ENCODE assay signal across 8 cellular contexts in genomic region chr17:39867084-39867890, GRCh38. TPM values are rescaled to one million over a fixed set of nuclear protein-coding genes. Genes with fewer than 3 reads are reported as not detected.
DNase-seq lines count a peak whose midpoint lies in the region; ATAC-seq and TF ChIP-seq lines count a peak whose summit lies in the region.

No MANE protein-coding gene starts in this region.

- 78 to 84% (median 83%) methylated on average over 21 of the region's 21 CpGs for WGBS in psoas muscle, 3 donors

- peaks cover 8% of the 10 kb centered on the region for H3K4me1 ChIP-seq in psoas muscle

- peak; percentile 43 for ATAC-seq in GM18861 (IDR thresholded peaks at IDR 0.05; ENCODE audit: unreplicated experiment)
- ATAC-seq in HG02981 (IDR thresholded peaks at IDR 0.05; ENCODE audit: unreplicated experiment), result peak; percentile 69
- no peak for ATAC-seq in psoas muscle

- H3K27me3 ChIP-seq in psoas muscle (ENCODE audit: insufficient read depth in 3 of 3, low read length in 2 of 3), result peaks cover 3 to 63% (median 22%) of the 10 kb centered on the region in 3 donors

- TF ChIP-seq CTCF in psoas muscle (IDR thresholded peaks at IDR 0.05), result no peak

- H3K9me3 ChIP-seq in psoas muscle, result no peaks in the 10 kb centered on the region

- H3K4me3 ChIP-seq in psoas muscle, result no peak overlapping the region

- intact Hi-C loops in psoas muscle (cut with DNase I), result loop anchor here in 1 of 2 donors (10.0 kb wide), 1 partner anchor 242 kb away; the partner anchor contains the start of gene PPP1R1B

- H3K36me3 ChIP-seq in psoas muscle (ENCODE audit: insufficient read depth in 1 of 2, low read depth in 1 of 2), result no peaks in the 10 kb centered on the region

- peak; percentile 71 to 77 for DNase-seq in activated CD4-positive, alpha-beta T cell treated with anti-CD3 and anti-CD28 coated beads, Interleukin-2, amount 50 U/mL, for 48 hours
- DNase-seq in stimulated activated CD4-positive, alpha-beta T cell treated with anti-CD3 and anti-CD28 coated beads, Interleukin-1b, Interleukin-23, amount 100 ng/mL, for 24 hours (ENCODE audit: low read depth in 4 of 4, low spot score in 1 of 4), result peak in 3 of 4 experiments; percentile 38 to 57 (median 40)
- DNase-seq in HUDEP-2 (lab: John Stamatoyannopoulos, UW; ENCODE audit: unreplicated experiment in 76 of 76) (no peak), DMS 273 (lab: John Stamatoyannopoulos, UW; ENCODE audit: unreplicated experiment) (no peak), NCI-H2029 (lab: John Stamatoyannopoulos, UW) (no peak), psoas muscle (no peak)

- H3K27ac ChIP-seq in psoas muscle, result no peak overlapping the region

RNA-seq across cellular contexts. Expression of gene ZPBP2, which starts 0.7 kb away (rescaled TPM):
- total RNA-seq in psoas muscle, result not detected
- polyA plus RNA-seq in psoas muscle, result not detected

RNA-seq across cellular contexts. Expression of gene IKZF3, which starts 3.2 kb away (rescaled TPM):
- total RNA-seq in psoas muscle, result under 1 TPM; 0.12 to 0.82 (median 0.57) TPM
- polyA plus RNA-seq in psoas muscle, result under 1 TPM; 0.01 to 0.14 (median 0.03) TPM

RNA-seq across cellular contexts. Expression of gene GSDMB, which starts 51.1 kb away (rescaled TPM):
- total RNA-seq in psoas muscle, result 1 to 10 TPM in 1 of 4 donors, under 1 TPM in 3; 0.54 to 3.6 (median 0.93) TPM
- polyA plus RNA-seq in psoas muscle, result 1 to 10 TPM in 1 of 3 donors, under 1 TPM in 2; 0.77 to 1.1 (median 1.00) TPM

Comparison
In these comparisons a context has a peak if more than half of its experiments do, and no peak if none do; other contexts are left out.
1. ATAC-seq: peak in GM18861 (single experiment) and HG02981 (single experiment); none in psoas muscle (0 of 4).
2. DNase-seq: peak in activated CD4-positive, alpha-beta T cell treated with anti-CD3 and anti-CD28 coated beads, Interleukin-2, amount 50 U/mL, for 48 hours (2 of 2) and stimulated activated CD4-positive, alpha-beta T cell treated with anti-CD3 and anti-CD28 coated beads, Interleukin-1b, Interleukin-23, amount 100 ng/mL, for 24 hours (3 of 4); none in HUDEP-2 (0 of 76), DMS 273 (single experiment), NCI-H2029 (single experiment) and psoas muscle (0 of 2).